Comparison of ENCODE assay signal across 12 cellular contexts in the genomic region with DNA sequence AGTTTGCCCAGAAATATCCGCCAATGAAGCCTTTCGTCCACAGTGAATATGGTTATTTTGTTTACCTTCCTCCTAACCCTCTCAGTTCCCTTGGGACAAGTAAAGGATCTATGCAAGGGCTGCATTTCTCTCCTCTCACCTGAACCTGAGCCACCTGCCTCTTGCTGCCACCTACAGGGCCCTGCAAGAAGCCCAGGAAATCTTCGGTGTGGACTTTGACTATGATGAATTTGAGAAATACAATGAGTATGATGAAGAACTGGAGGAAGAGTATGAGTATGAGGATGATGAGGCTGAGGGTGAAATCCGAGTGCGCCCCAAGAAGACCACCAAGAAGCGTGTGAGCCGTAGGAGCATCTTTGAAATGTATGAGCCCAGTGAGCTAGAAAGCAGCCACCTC. TPM values are rescaled to one million over a fixed set of nuclear protein-coding genes. Genes with fewer than 3 reads are reported as not detected.
DNase-seq lines count a peak whose midpoint lies in the region; ATAC-seq, FAIRE-seq and TF ChIP-seq lines count a peak whose summit lies in the region.
"Had no signal": no experiment of that assay in that cellular context is flagged by ENCODE, and none has a peak within 500 bp of the region (broad histone marks: within the 10 kb centered on the region; RNA-seq: fewer than 3 reads in every experiment).

No MANE protein-coding gene starts in this region.

- H3K27ac Mint-ChIP-seq in stimulated activated naive CD8-positive, alpha-beta T cell treated with anti-CD3 and anti-CD28 coated beads, Interleukin-15, amount 100 ng/mL, for 72 hours = no peak overlapping the region
- H3K27ac Mint-ChIP-seq: memory B cell had no signal

- no peaks in the 10 kb centered on the region for H3K9me3 Mint-ChIP-seq in stimulated activated naive CD8-positive, alpha-beta T cell treated with anti-CD3 and anti-CD28 coated beads, Interleukin-15, amount 100 ng/mL, for 72 hours
- H3K9me3 Mint-ChIP-seq: CD4-positive, alpha-beta memory T cell; memory B cell had no signal

- in situ Hi-C loops in mammary epithelial cell (cut with MboI; ENCODE audit: low sequenced_read_pairs in 2 of 2) = no loop called here

- intact Hi-C loops in mammary epithelial cell (cut with micrococcal nuclease) = loop anchor here (1.0 kb wide), 1 partner anchor 29 kb away; no protein-coding TSS in a partner anchor
- intact Hi-C loops in pancreas (cut with DNase I) = no loop called here

- H3K4me1 ChIP-seq in mammary epithelial cell (ENCODE audit: insufficient read depth, low read length) (no peaks in the 10 kb centered on the region), pancreas (no peaks in the 10 kb centered on the region)

- peaks cover 9% of the 10 kb centered on the region for H3K79me2 ChIP-seq in mammary epithelial cell (ENCODE audit: insufficient read depth, low read length)

- H3K27ac ChIP-seq in mammary epithelial cell (ENCODE audit: insufficient read depth, low read depth, low read length) = no peak overlapping the region
- H3K27ac ChIP-seq in pancreas = no peak overlapping the region

- H3K4me2 ChIP-seq in mammary epithelial cell (ENCODE audit: insufficient read depth, low read depth, low read length) = no peak overlapping the region

- BruUV-seq in mammary epithelial cell (replicated peaks; lab: Mats Ljungman, UMichigan) = no TSS peak

- H3K27me3 Mint-ChIP-seq in stimulated activated naive CD8-positive, alpha-beta T cell treated with anti-CD3 and anti-CD28 coated beads, Interleukin-15, amount 100 ng/mL, for 72 hours = no peaks in the 10 kb centered on the region
- H3K27me3 Mint-ChIP-seq: CD4-positive, alpha-beta memory T cell; memory B cell had no signal

- H3K9ac ChIP-seq in mammary epithelial cell (ENCODE audit: insufficient read depth, low read length) = no peak overlapping the region

- dilution Hi-C loops in mammary epithelial cell (cut with HindIII; ENCODE audit: low sequenced_read_pairs) = no loop called here

- H3K9me3 ChIP-seq in mammary epithelial cell (replicated peaks; ENCODE audit: insufficient read depth, low read length) (no peaks in the 10 kb centered on the region), pancreas (no peaks in the 10 kb centered on the region)

- WGBS in mammary epithelial cell (ENCODE audit: low coverage, missing lambda C conversion rate) = 85% methylated on average over 7 of the region's 7 CpGs
- WGBS in pancreas, 2 donors = 79 to 82% methylated on average over 7 of the region's 7 CpGs

- no peak overlapping the region for H3K4me3 ChIP-seq in mammary epithelial cell (replicated peaks in 1 of 3; ENCODE audit: insufficient read depth in 1 of 3, low read depth in 2 of 3, low read length in 3 of 3)
- no peak overlapping the region for H3K4me3 ChIP-seq in pancreas

- CTCF ChIA-PET in mammary epithelial cell (lab: Charles Lee; ENCODE audit: low non-redundant PET) = interaction anchor here (0.5 kb wide), 1 partner anchor 32 kb away, joined by 3 read pairs; no protein-coding TSS in a partner anchor

- no peaks in the 10 kb centered on the region for H4K20me1 ChIP-seq in mammary epithelial cell (ENCODE audit: insufficient read depth, low read length)

- TF ChIP-seq CTCF in mammary epithelial cell (conservative IDR thresholded peaks at IDR 0.05 in 1 of 2, IDR thresholded peaks at IDR 0.05 in 1 of 2; ENCODE audit: extremely low read depth in 1 of 2, insufficient read depth in 1 of 2, low read depth in 1 of 2, low read length in 2 of 2) (peak; percentile 45 to 66), pancreas (IDR thresholded peaks at IDR 0.05) (no peak)

- H3K4me3 Mint-ChIP-seq in stimulated activated naive CD8-positive, alpha-beta T cell treated with anti-CD3 and anti-CD28 coated beads, Interleukin-15, amount 100 ng/mL, for 72 hours = no peak overlapping the region
- H3K4me3 Mint-ChIP-seq: CD4-positive, alpha-beta memory T cell; memory B cell had no signal

- H3K36me3 ChIP-seq in mammary epithelial cell (ENCODE audit: insufficient read depth, low read length) (peaks cover 38% of the 10 kb centered on the region), pancreas (peaks cover 9 to 91% (median 63%) of the 10 kb centered on the region in 3 donors)

- DNase-seq in NCI-H748 (lab: John Stamatoyannopoulos, UW; ENCODE audit: unreplicated experiment) (peak; percentile 17), NCI-H748 treated with DMSO at 0.1 percent for 48 hours (lab: John Stamatoyannopoulos, UW) (no peak), NCI-H2107 (lab: John Stamatoyannopoulos, UW) (peak; percentile 77), mammary epithelial cell (peak; percentile 16), pancreas (no peak)
- no peak for DNase-seq in stimulated activated naive CD8-positive, alpha-beta T cell treated with anti-CD3 and anti-CD28 coated beads, Interleukin-15, amount 100 ng/mL, for 72 hours
- no peak for DNase-seq in activated CD4-positive, CD25-positive, alpha-beta regulatory T cell treated with anti-CD3 and anti-CD28 coated beads, Interleukin-2, amount 50 U/mL, for 72 hours
- no peak for DNase-seq in stimulated activated CD4-positive, alpha-beta T cell treated with anti-CD3 and anti-CD28 coated beads, Interleukin-2, amount 100 ng/mL, for 24 hours
- DNase-seq: activated effector memory CD4-positive, alpha-beta T cell treated with anti-CD3 and anti-CD28 coated beads, Interleukin-2, amount 50 U/mL, for 16 hours; stimulated activated CD4-positive, alpha-beta T cell treated with anti-CD3 and anti-CD28 coated beads, Interleukin-4, amount 100 ng/mL, for 1 hour had no signal

- no peak overlapping the region for H2AFZ ChIP-seq in mammary epithelial cell (ENCODE audit: low read depth, low read length)

- H3K27me3 ChIP-seq in mammary epithelial cell (ENCODE audit: insufficient read depth, low read length) (no peaks in the 10 kb centered on the region), pancreas (no peaks in the 10 kb centered on the region)

- FAIRE-seq in pancreas (lab: Jason Lieb, UNC) = no peak

- peak in 3 of 4 donors; percentile 40 to 64 (median 44) for ATAC-seq in pancreas
- ATAC-seq in stimulated activated naive CD8-positive, alpha-beta T cell treated with anti-CD3 and anti-CD28 coated beads, Interleukin-15, amount 100 ng/mL, for 72 hours = no peak

- H3K4me1 Mint-ChIP-seq in stimulated activated naive CD8-positive, alpha-beta T cell treated with anti-CD3 and anti-CD28 coated beads, Interleukin-15, amount 100 ng/mL, for 72 hours = no peaks in the 10 kb centered on the region
- H3K4me1 Mint-ChIP-seq: CD4-positive, alpha-beta memory T cell had no signal

RNA-seq across cellular contexts. Expression of gene SUPT6H, which starts 14.0 kb away (rescaled TPM):
- 10 to 100 TPM; 51.7 to 78.9 TPM for total RNA-seq in mammary epithelial cell
- polyA plus RNA-seq in mammary epithelial cell = 27.3 TPM
- 64.7 TPM for polyA minus RNA-seq in mammary epithelial cell
- total RNA-seq in pancreas = 10 to 100 TPM; 21.8 to 31.3 (median 26.4) TPM
- polyA plus RNA-seq in pancreas = 10 to 100 TPM; 41.5 to 49.0 TPM

RNA-seq across cellular contexts. Expression of gene SDF2, which starts 14.3 kb away (rescaled TPM):
- total RNA-seq in mammary epithelial cell (10 to 100 TPM; 37.7 to 37.8 TPM), pancreas (10 to 100 TPM; 13.8 to 32.0 (median 18.7) TPM)
- polyA plus RNA-seq in mammary epithelial cell (68.3 TPM), pancreas (10 to 100 TPM; 16.6 to 38.6 TPM)
- polyA minus RNA-seq in mammary epithelial cell = 33.9 TPM

RNA-seq across cellular contexts. Expression of gene BLTP2, which starts 31.0 kb away (rescaled TPM):
- total RNA-seq in mammary epithelial cell = 100 to 1,000 TPM; 117 to 124 TPM
- polyA plus RNA-seq in mammary epithelial cell = 101 TPM
- 262 TPM for polyA minus RNA-seq in mammary epithelial cell
- total RNA-seq in pancreas = 10 to 100 TPM; 45.5 to 78.9 (median 55.2) TPM
- polyA plus RNA-seq in pancreas = 10 to 100 TPM; 22.4 to 25.4 TPM

RNA-seq across cellular contexts. Expression of gene PROCA1, which starts 35.7 kb away (rescaled TPM):
- total RNA-seq in mammary epithelial cell = 1 to 10 TPM in 1 of 2 donors, under 1 TPM in 1; 0.17 to 1.1 TPM
- 0.82 TPM for polyA plus RNA-seq in mammary epithelial cell
- polyA minus RNA-seq in mammary epithelial cell = 7.0 TPM
- 1 to 10 TPM in 1 of 6 donors, under 1 TPM in 5; 0.19 to 1.5 (median 0.33) TPM for total RNA-seq in pancreas
- 1 to 10 TPM; 2.0 to 3.1 TPM for polyA plus RNA-seq in pancreas

RNA-seq across cellular contexts. Expression of gene RAB34, which starts 41.7 kb away (rescaled TPM):
- total RNA-seq in mammary epithelial cell = 10 to 100 TPM; 68.2 to 83.4 TPM
- 176 TPM for polyA plus RNA-seq in mammary epithelial cell
- 135 TPM for polyA minus RNA-seq in mammary epithelial cell
- total RNA-seq in pancreas = 10 to 100 TPM in 1 of 6 donors, 1 to 10 TPM in 4, under 1 TPM in 1; 0.94 to 10.6 (median 5.3) TPM
- polyA plus RNA-seq in pancreas = 10 to 100 TPM; 11.7 to 17.7 TPM

Comparison
In these comparisons a context has a peak if more than half of its experiments do, and no peak if none do; other contexts are left out.
1. DNase-seq: peak in NCI-H748 (single experiment), NCI-H2107 (single experiment) and mammary epithelial cell (single experiment); none in NCI-H748 treated with DMSO at 0.1 percent for 48 hours (single experiment), pancreas (0 of 6), stimulated activated naive CD8-positive, alpha-beta T cell treated with anti-CD3 and anti-CD28 coated beads, Interleukin-15, amount 100 ng/mL, for 72 hours (0 of 2), activated CD4-positive, CD25-positive, alpha-beta regulatory T cell treated with anti-CD3 and anti-CD28 coated beads, Interleukin-2, amount 50 U/mL, for 72 hours (single experiment) and stimulated activated CD4-positive, alpha-beta T cell treated with anti-CD3 and anti-CD28 coated beads, Interleukin-2, amount 100 ng/mL, for 24 hours (0 of 2).
2. CTCF ChIP-seq: peak in mammary epithelial cell (2 of 2); none in pancreas (0 of 4).